21 cellular contexts compared by ENCODE assay signal in the genomic region with DNA sequence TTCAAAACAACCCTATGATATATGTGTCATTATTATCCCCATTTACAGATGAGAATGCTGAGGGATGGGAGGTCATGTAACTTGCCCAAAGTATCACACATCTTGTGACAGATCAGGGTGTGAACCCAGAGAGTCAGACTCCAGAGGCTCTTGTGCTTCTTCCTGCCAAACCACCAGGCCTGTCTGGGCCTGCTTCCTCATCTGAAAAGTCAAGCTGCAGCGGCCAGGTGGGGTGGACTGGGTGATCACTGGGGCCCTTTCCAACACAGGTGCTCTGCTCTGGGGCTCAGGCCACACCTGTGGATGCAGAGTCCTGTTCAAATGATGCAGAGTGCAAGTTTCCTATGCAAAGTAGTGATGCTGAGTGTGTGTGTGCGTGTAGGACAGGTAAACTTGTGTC. TPM values are rescaled to one million over a fixed set of nuclear protein-coding genes. Genes with fewer than 3 reads are reported as not detected.
DNase-seq lines count a peak whose midpoint lies in the region; ATAC-seq, FAIRE-seq and TF ChIP-seq lines count a peak whose summit lies in the region.
"Had no signal": no experiment of that assay in that cellular context is flagged by ENCODE, and none has a peak within 500 bp of the region (broad histone marks: within the 10 kb centered on the region; RNA-seq: fewer than 3 reads in every experiment).

No MANE protein-coding gene starts in this region.

- POLR2A ChIA-PET in RWPE1 (lab: Yijun Ruan, JAX; ENCODE audit: low non-redundant PET) = no interaction called here

- H3K4me3 ChIP-seq in kidney (ENCODE audit: low read length in 2 of 2) = no peak overlapping the region
- H3K4me3 ChIP-seq: PC-9 had no signal

- peak; percentile 32 for DNase-seq in COLO668 (lab: John Stamatoyannopoulos, UW; ENCODE audit: unreplicated experiment)
- DNase-seq in DMS79 treated with DMSO at 0.1 percent for 48 hours (lab: John Stamatoyannopoulos, UW) = peak; percentile 32
- DNase-seq in RWPE1 (ENCODE audit: low spot score) = peak; percentile 33
- peak; percentile 33 for DNase-seq in kidney
- no peak for DNase-seq in AG08395 (ENCODE audit: low spot score)
- DNase-seq: activated CD4-positive, alpha-beta T cell treated with anti-CD3 and anti-CD28 coated beads for 4 hours; activated gamma-delta T cell treated with Interleukin-2 at 50 U/mL for 16 hours; activated naive CD8-positive, alpha-beta T cell treated with anti-CD3 and anti-CD28 coated beads, Interleukin-2, amount 50 U/mL, for 24 hours; activated T-cell treated with anti-CD3 and anti-CD28 coated beads, Interleukin-2, amount 50 U/mL, for 24 hours; islet precursor cell; naive thymus-derived CD8-positive, alpha-beta T cell; NCI-H1048; NCI-H1930; NCI-H446; SIG-M5; trophoblast cell had no signal

- no peak for ATAC-seq in GM18870 (IDR thresholded peaks at IDR 0.05; ENCODE audit: unreplicated experiment)
- no peak for ATAC-seq in GM21619 (IDR thresholded peaks at IDR 0.05; ENCODE audit: unreplicated experiment)
- ATAC-seq: activated naive CD8-positive, alpha-beta T cell treated with anti-CD3 and anti-CD28 coated beads, Interleukin-2, amount 50 U/mL, for 24 hours; naive thymus-derived CD8-positive, alpha-beta T cell had no signal

- FAIRE-seq in kidney (lab: Jason Lieb, UNC) = no peak

- no peak overlapping the region for H3K27ac ChIP-seq in RWPE1
- H3K27ac ChIP-seq in kidney (ENCODE audit: low read depth in 2 of 2, low read length in 2 of 2) = no peak overlapping the region
- H3K27ac ChIP-seq: C4-2B, PC-9 had no signal

- no peaks in the 10 kb centered on the region for H3K9me3 ChIP-seq in kidney (ENCODE audit: control insufficient read depth in 1 of 2, low read length in 2 of 2)

- TF ChIP-seq CTCF in RWPE1 (conservative IDR thresholded peaks at IDR 0.05; ENCODE audit: low read depth) (no peak), kidney (IDR thresholded peaks at IDR 0.05; ENCODE audit: borderline replicate concordance, extremely low read depth, insufficient read depth) (no peak)

- no peaks in the 10 kb centered on the region for H3K36me3 ChIP-seq in kidney (ENCODE audit: control insufficient read depth in 1 of 2, insufficient read depth in 2 of 2, low read length in 2 of 2)

- H3K9ac ChIP-seq in kidney (ENCODE audit: low read length in 2 of 2) = no peak overlapping the region

- intact Hi-C loops in kidney (cut with DNase I) = no loop called here

- CTCF ChIA-PET in RWPE1 (lab: Yijun Ruan, JAX) = no interaction called here

- H3K4me1 ChIP-seq in kidney (ENCODE audit: control insufficient read depth in 1 of 2, insufficient read depth in 1 of 2, low read depth in 1 of 2, low read length in 2 of 2) = no peaks in the 10 kb centered on the region

RNA-seq across cellular contexts. Expression of a gene that starts 26.7 kb away (rescaled TPM):
- total RNA-seq in kidney = 7.5 TPM
- 1.3 TPM for polyA plus RNA-seq in kidney (ENCODE audit: insufficient read depth, low read depth, low replicate concordance)
- total RNA-seq: activated CD8-positive, alpha-beta memory T cell treated with anti-CD3 and anti-CD28 coated beads for 36 hours; naive thymus-derived CD8-positive, alpha-beta T cell; PC-9 had no signal
- polyA plus RNA-seq: naive thymus-derived CD8-positive, alpha-beta T cell had no signal
